In genomic region chr1:109391161-109391556, GRCh38 we compare ENCODE assay signal across 10 cellular contexts. TPM values are rescaled to one million over a fixed set of nuclear protein-coding genes. Genes with fewer than 3 reads are reported as not detected.
A peak's percentile ranks its signal among the peaks of the same experiment; 100 is the strongest.
DNase-seq lines count a peak whose midpoint lies in the region; ATAC-seq and TF ChIP-seq lines count a peak whose summit lies in the region.
"Had no signal": no experiment of that assay in that cellular context is flagged by ENCODE, and none has a peak within 500 bp of the region (broad histone marks: within the 10 kb centered on the region; RNA-seq: fewer than 3 reads in every experiment).

No MANE protein-coding gene starts in this region.

- H3K36me3 Mint-ChIP-seq in stimulated activated naive B cell treated with anti-CD40 and anti-IgM and Interleukin-4, amounts not matched to agents 10 μg/mL and 1 μg/mL and 100 μg/mL, for 72 hours: peaks cover 0 to 3% of the 10 kb centered on the region in 2 donors
- H3K36me3 Mint-ChIP-seq: natural killer cell treated with Interleukin-12 subunit alpha and Interleukin-12 subunit beta and Interleukin-15 and Interleukin-18, amount 100 ng/mL, for 72 hours had no signal

- H3K4me1 ChIP-seq in adrenal gland (replicated peaks in 1 of 2) (peaks cover 34 to 70% of the 10 kb centered on the region in 2 donors), heart right ventricle (peaks cover 22 to 99% (median 87%) of the 10 kb centered on the region in 9 donors), skeletal muscle satellite cell (ENCODE audit: control insufficient read depth, insufficient read depth, low read length) (peaks cover 75% of the 10 kb centered on the region)

- intact Hi-C loops in adrenal gland (cut with DNase I) (no loop called here), heart right ventricle (cut with DNase I) (loop anchor here in 4 of 10 donors (5.0 to 10.0 kb wide), 3 partner anchors 39 to 296 kb away; partner anchors contain the start of gene TMEM167B (in 1 of the 4))

- peak in 3 of 8 donors; percentile 28 to 37 (median 33) for ATAC-seq in heart right ventricle
- ATAC-seq in stimulated activated naive B cell treated with anti-CD40 and anti-IgM and Interleukin-4, amounts not matched to agents 10 μg/mL and 1 μg/mL and 100 μg/mL, for 72 hours (replicated peaks): no peak
- ATAC-seq: natural killer cell treated with Interleukin-12 subunit alpha and Interleukin-12 subunit beta and Interleukin-15 and Interleukin-18, amount 100 ng/mL, for 72 hours had no signal

- H3K27me3 ChIP-seq in adrenal gland (no peaks in the 10 kb centered on the region), heart right ventricle (peaks cover 0 to 4% (median 0%) of the 10 kb centered on the region in 7 donors), skeletal muscle satellite cell (ENCODE audit: control insufficient read depth, insufficient read depth, low read length) (no peaks in the 10 kb centered on the region)

- no peak overlapping the region for H3K4me3 Mint-ChIP-seq in stimulated activated naive B cell treated with anti-CD40 and anti-IgM and Interleukin-4, amounts not matched to agents 10 μg/mL and 1 μg/mL and 100 μg/mL, for 72 hours
- H3K4me3 Mint-ChIP-seq: natural killer cell treated with Interleukin-12 subunit alpha and Interleukin-12 subunit beta and Interleukin-15 and Interleukin-18, amount 100 ng/mL, for 72 hours had no signal

- in situ Hi-C loops in G401 (cut with HindIII; ENCODE audit: low sequenced_read_pairs): no loop called here

- H3K36me3 ChIP-seq in adrenal gland (replicated peaks in 1 of 2): no peaks in the 10 kb centered on the region
- no peaks in the 10 kb centered on the region for H3K36me3 ChIP-seq in heart right ventricle
- no peaks in the 10 kb centered on the region for H3K36me3 ChIP-seq in skeletal muscle satellite cell (ENCODE audit: insufficient read depth, low read length)

- H3K27ac ChIP-seq in adrenal gland (peak overlapping the region in 4 of 5 donors; percentile 54 to 86 (median 79)), heart right ventricle (peak overlapping the region; percentile 72 to 96 (median 90))

- H3K9ac ChIP-seq in skeletal muscle satellite cell (ENCODE audit: low read depth, low read length): peak overlapping the region; percentile 81

- no peaks in the 10 kb centered on the region for H3K9me3 ChIP-seq in adrenal gland (replicated peaks in 1 of 3)
- H3K9me3 ChIP-seq in heart right ventricle: no peaks in the 10 kb centered on the region
- no peaks in the 10 kb centered on the region for H3K9me3 ChIP-seq in skeletal muscle satellite cell (replicated peaks; ENCODE audit: low read length)

- H3K27me3 Mint-ChIP-seq in stimulated activated naive B cell treated with anti-CD40 and anti-IgM and Interleukin-4, amounts not matched to agents 10 μg/mL and 1 μg/mL and 100 μg/mL, for 72 hours: peaks cover 55 to 71% of the 10 kb centered on the region in 2 donors

- H3K4me2 ChIP-seq in skeletal muscle satellite cell (ENCODE audit: low read length): peak overlapping the region; percentile 67

- no peak for TF ChIP-seq CTCF in adrenal gland (IDR thresholded peaks at IDR 0.05)
- TF ChIP-seq CTCF in heart right ventricle (IDR thresholded peaks at IDR 0.05): no peak

- no peak overlapping the region for H3K27ac Mint-ChIP-seq in stimulated activated naive B cell treated with anti-CD40 and anti-IgM and Interleukin-4, amounts not matched to agents 10 μg/mL and 1 μg/mL and 100 μg/mL, for 72 hours
- H3K27ac Mint-ChIP-seq: natural killer cell treated with Interleukin-12 subunit alpha and Interleukin-12 subunit beta and Interleukin-15 and Interleukin-18, amount 100 ng/mL, for 72 hours had no signal

- no peak for TF ChIP-seq POLR2A in adrenal gland (IDR thresholded peaks at IDR 0.05)

- DNase-seq in EL: peak; percentile 37
- no peak for DNase-seq in adrenal gland
- DNase-seq in heart right ventricle: no peak
- no peak for DNase-seq in stimulated activated CD4-positive, alpha-beta T cell treated with anti-CD3 and anti-CD28 coated beads, Interleukin-1b, Interleukin-23, amount 100 ng/mL, for 48 hours
- no peak for DNase-seq in stimulated activated naive B cell treated with anti-CD40 and anti-IgM and Interleukin-4, amounts not matched to agents 10 μg/mL and 1 μg/mL and 100 μg/mL, for 72 hours
- DNase-seq in germinal center (ENCODE audit: low spot score): no peak
- DNase-seq in G401 (ENCODE audit: low spot score): no peak
- DNase-seq: NCI-H510A treated with DMSO at 0.1 percent for 48 hours had no signal

- 4 to 9% (median 6%) methylated on average over 3 of the region's 3 CpGs for WGBS in adrenal gland, 4 donors
- 6 to 9% methylated on average over 3 of the region's 3 CpGs for WGBS in heart right ventricle, 2 donors

- H3K4me3 ChIP-seq in adrenal gland (peak overlapping the region in 1 of 4 donors; percentile 14), heart right ventricle (peak overlapping the region in 9 of 10 donors; percentile 1 to 42 (median 34)), skeletal muscle satellite cell (ENCODE audit: low read length) (peak overlapping the region; percentile 36)

- no peaks in the 10 kb centered on the region for H3K9me3 Mint-ChIP-seq in stimulated activated naive B cell treated with anti-CD40 and anti-IgM and Interleukin-4, amounts not matched to agents 10 μg/mL and 1 μg/mL and 100 μg/mL, for 72 hours
- H3K9me3 Mint-ChIP-seq: natural killer cell treated with Interleukin-12 subunit alpha and Interleukin-12 subunit beta and Interleukin-15 and Interleukin-18, amount 100 ng/mL, for 72 hours had no signal

- peaks cover 30 to 49% of the 10 kb centered on the region in 2 donors for H3K4me1 Mint-ChIP-seq in stimulated activated naive B cell treated with anti-CD40 and anti-IgM and Interleukin-4, amounts not matched to agents 10 μg/mL and 1 μg/mL and 100 μg/mL, for 72 hours

RNA-seq across cellular contexts. Expression of gene SORT1, which starts 6.6 kb away (rescaled TPM):
- 10 to 100 TPM; 27.3 to 56.8 (median 42.2) TPM for total RNA-seq in adrenal gland
- 10 to 100 TPM; 13.4 to 14.6 (median 14.2) TPM for polyA plus RNA-seq in adrenal gland
- 100 to 1,000 TPM; 105 to 235 (median 132) TPM for total RNA-seq in heart right ventricle
- 10 to 100 TPM; 32.8 to 64.1 TPM for polyA plus RNA-seq in heart right ventricle
- 1.0 and 13.1 TPM in 2 replicates for total RNA-seq in skeletal muscle satellite cell (2012; rRNA removed)
- total RNA-seq in G401 (2014; rRNA removed; shearing (Covaris generic)): 15.1 and 17.7 TPM in 2 replicates

RNA-seq across cellular contexts. Expression of gene PSMA5, which starts 35.1 kb away (rescaled TPM):
- total RNA-seq in adrenal gland: 100 to 1,000 TPM in 1 of 8 donors, 10 to 100 TPM in 7; 22.8 to 142 (median 63.4) TPM
- polyA plus RNA-seq in adrenal gland: 100 to 1,000 TPM in 1 of 3 donors, 10 to 100 TPM in 2; 26.3 to 108 (median 40.1) TPM
- total RNA-seq in heart right ventricle: 10 to 100 TPM; 51.2 to 65.6 (median 59.2) TPM
- 10 to 100 TPM; 22.7 to 94.6 TPM for polyA plus RNA-seq in heart right ventricle
- 55.3 and 65.4 TPM in 2 replicates for total RNA-seq in skeletal muscle satellite cell (2012; rRNA removed)
- 105 and 147 TPM in 2 replicates for total RNA-seq in G401 (2014; rRNA removed; shearing (Covaris generic))
